ENCODE assay signal across 19 cellular contexts in genomic region chr1:183241446-183241845, GRCh38. TPM values are rescaled to one million over a fixed set of nuclear protein-coding genes. Genes with fewer than 3 reads are reported as not detected.
DNase-seq lines count a peak whose midpoint lies in the region; ATAC-seq and TF ChIP-seq lines count a peak whose summit lies in the region.
"Had no signal": no experiment of that assay in that cellular context is flagged by ENCODE, and none has a peak within 500 bp of the region (broad histone marks: within the 10 kb centered on the region; RNA-seq: fewer than 3 reads in every experiment).

No MANE protein-coding gene starts in this region.

- H3K4me1 ChIP-seq in ascending aorta (peaks cover 0 to 11% of the 10 kb centered on the region in 2 donors), suprapubic skin (peaks cover 19% of the 10 kb centered on the region)
- H3K4me1 ChIP-seq: BLaER1 had no signal

- ATAC-seq in HG02852 (IDR thresholded peaks at IDR 0.05; ENCODE audit: unreplicated experiment) = no peak
- ATAC-seq: HCT116 had no signal

- DNase-seq in EL = peak; percentile 71
- no peak for DNase-seq in ascending aorta (ENCODE audit: low spot score in 2 of 2)
- peak; percentile 2 for DNase-seq in islet precursor cell
- DNase-seq in suprapubic skin (ENCODE audit: low spot score in 2 of 2) = no peak
- DNase-seq in NCI-H510A (lab: John Stamatoyannopoulos, UW) = no peak
- no peak for DNase-seq in H7
- DNase-seq: activated CD4-positive, alpha-beta T cell treated with anti-CD3 and anti-CD28 coated beads for 4 hours; activated naive CD4-positive, alpha-beta T cell; aorta; cortex of kidney; MG63; NCI-H1930; NCI-H526 treated with DMSO at 0.1 percent for 48 hours; OCI-M1; stimulated activated naive CD4-positive, alpha-beta T cell treated with Interleukin-2 at 50 U/mL for 16 hours had no signal

- H3K27me3 ChIP-seq in ascending aorta = no peaks in the 10 kb centered on the region
- no peaks in the 10 kb centered on the region for H3K27me3 ChIP-seq in suprapubic skin
- H3K27me3 ChIP-seq in H7 (ENCODE audit: control insufficient read depth, insufficient read depth, low read length) = no peaks in the 10 kb centered on the region; the same call in 1 of the 2 replicates
- H3K27me3 ChIP-seq: BLaER1, MG63 had no signal

- WGBS in suprapubic skin = 74% methylated on average over 4 of the region's 4 CpGs

- TF ChIP-seq CTCF in ascending aorta (IDR thresholded peaks at IDR 0.05) = no peak
- TF ChIP-seq CTCF in suprapubic skin (IDR thresholded peaks at IDR 0.05) = no peak

- TF ChIP-seq POLR2A in suprapubic skin (IDR thresholded peaks at IDR 0.05) = no peak

- no peaks in the 10 kb centered on the region for H3K9me3 ChIP-seq in ascending aorta
- H3K9me3 ChIP-seq in suprapubic skin = no peaks in the 10 kb centered on the region
- H3K9me3 ChIP-seq: BLaER1 had no signal

- no peak overlapping the region for H3K4me3 ChIP-seq in ascending aorta
- no peak overlapping the region for H3K4me3 ChIP-seq in suprapubic skin
- no peak overlapping the region for H3K4me3 ChIP-seq in H7 (ENCODE audit: insufficient read depth, low read depth, low read length)
- H3K4me3 ChIP-seq: BLaER1, MG63, SK-N-MC had no signal

- H3K27ac ChIP-seq in ascending aorta (peak overlapping the region; percentile 64 to 67), suprapubic skin (peak overlapping the region; percentile 87)
- H3K27ac ChIP-seq: BLaER1, SK-N-MC had no signal

- no peak for TF ChIP-seq EP300 in suprapubic skin (IDR thresholded peaks at IDR 0.05)

- intact Hi-C loops in ascending aorta (cut with DNase I) = no loop called here

- H3K36me3 ChIP-seq in ascending aorta (no peaks in the 10 kb centered on the region), suprapubic skin (peaks cover 10% of the 10 kb centered on the region), H7 (replicated peaks; ENCODE audit: control insufficient read depth, insufficient read depth, low read length) (no peaks in the 10 kb centered on the region)
- H3K36me3 ChIP-seq: BLaER1, MG63 had no signal

RNA-seq across cellular contexts. Expression of gene LAMC2, which starts 55.4 kb away (rescaled TPM):
- total RNA-seq in ascending aorta = 1.1 TPM
- total RNA-seq in suprapubic skin = 10 to 100 TPM; 24.2 to 46.5 (median 35.5) TPM
- total RNA-seq in H7 (2014; rRNA removed; shearing (Covaris generic)) = 2.0 and 3.0 TPM in 2 replicates

Comparison
In these comparisons a context has a peak if more than half of its experiments do, and no peak if none do; other contexts are left out.
1. DNase-seq: peak in EL (single experiment) and islet precursor cell (single experiment); none in ascending aorta (0 of 2), suprapubic skin (0 of 2), NCI-H510A (single experiment) and H7 (single experiment).